ENCODE assay signal across 24 cellular contexts in genomic region chr5:79959407-79959806, GRCh38.
"Had no signal": no experiment of that assay in that cellular context is flagged by ENCODE, and none has a peak within 500 bp of the region (broad histone marks: within the 10 kb centered on the region; RNA-seq: fewer than 3 reads in every experiment).

No MANE protein-coding gene starts in this region.

- H3K27ac ChIP-seq: epithelial cell of prostate, esophagus squamous epithelium, parathyroid adenoma, psoas muscle, uterus, VCaP had no signal

- H3K9ac ChIP-seq: parathyroid adenoma had no signal

- H3K9me3 ChIP-seq: esophagus squamous epithelium, psoas muscle, uterus had no signal

- H3K4me2 ChIP-seq: smooth muscle cell had no signal

- H3K36me3 ChIP-seq: esophagus squamous epithelium, uterus had no signal

- H3K27me3 ChIP-seq: uterus had no signal

- H3K79me2 ChIP-seq: parathyroid adenoma had no signal

- H3K4me3 ChIP-seq: esophagus squamous epithelium, psoas muscle, smooth muscle cell, uterus had no signal

- DNase-seq: activated CD4-positive, alpha-beta T cell treated with anti-CD3 and anti-CD28 coated beads for 4 hours; activated CD4-positive, alpha-beta T cell treated with anti-CD3 and anti-CD28 coated beads, Interleukin-2, amount 50 U/mL, for 4 hours; activated naive CD4-positive, alpha-beta T cell; activated T-cell treated with anti-CD3 and anti-CD28 coated beads for 4 hours; activated T-cell treated with anti-CD3 and anti-CD28 coated beads, Interleukin-2, amount 50 U/mL, for 72 hours; anterior cingulate cortex; effector CD4-positive, alpha-beta T cell; esophagus squamous epithelium; foreskin melanocyte; left colon; mammary epithelial cell; naive thymus-derived CD8-positive, alpha-beta T cell; occipital lobe; psoas muscle; stimulated activated CD4-positive, alpha-beta T cell treated with anti-CD3 and anti-CD28 coated beads, Interleukin-1b, Interleukin-23, amount 100 ng/mL, for 48 hours; stimulated activated CD4-positive, alpha-beta T cell treated with anti-CD3 and anti-CD28 coated beads, Interleukin-4, amount 100 ng/mL, for 4 hours; stimulated activated CD8-positive, alpha-beta memory T cell treated with anti-CD3 and anti-CD28 coated beads, Interleukin-4, amount 100 ng/mL, for 48 hours; stimulated activated naive CD8-positive, alpha-beta T cell treated with anti-CD3 and anti-CD28 coated beads, Interleukin-15, amount 100 ng/mL, for 72 hours; substantia nigra; uterus had no signal

- H3K4me1 ChIP-seq: parathyroid adenoma, psoas muscle, uterus had no signal

- H2AFZ ChIP-seq: parathyroid adenoma had no signal
